Comparison of ENCODE assay signal across 8 cellular contexts in the genomic region with DNA sequence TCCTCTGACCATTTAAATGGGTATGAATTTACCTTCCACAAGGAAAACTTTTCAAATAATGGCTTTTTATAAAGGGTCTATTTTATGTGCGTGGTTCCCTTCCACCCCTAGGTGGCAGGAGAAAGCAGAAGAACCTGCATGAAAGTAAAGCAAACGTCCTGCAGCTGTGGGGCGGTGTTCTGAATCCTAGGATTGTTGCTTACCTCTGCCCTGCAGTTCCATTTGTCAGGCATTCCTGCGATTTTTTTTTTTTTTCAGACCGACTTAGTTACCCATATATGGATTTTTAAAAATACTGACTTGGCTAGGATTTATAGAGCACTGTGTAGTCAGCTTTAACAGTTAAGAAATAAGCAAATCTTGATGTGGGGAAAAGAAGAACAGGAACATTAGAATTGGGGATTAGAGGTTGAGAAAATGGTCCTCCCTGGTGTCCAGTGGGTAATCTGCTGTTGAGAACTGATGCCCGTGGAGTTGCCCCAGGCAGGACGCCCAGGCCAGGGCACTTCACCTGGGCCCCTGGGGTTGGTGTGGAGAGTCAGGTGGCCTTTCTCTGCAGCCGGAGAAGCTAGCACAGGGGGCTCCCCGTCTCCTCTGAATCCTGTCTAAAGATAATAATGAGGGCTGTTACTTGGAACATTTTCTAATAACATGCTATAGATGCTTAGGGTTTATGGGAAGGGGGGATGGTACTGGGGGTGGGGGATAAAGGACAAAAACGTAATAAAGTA. TPM values are rescaled to one million over a fixed set of nuclear protein-coding genes. Genes with fewer than 3 reads are reported as not detected.
A peak's percentile ranks its signal among the peaks of the same experiment; 100 is the strongest.
DNase-seq lines count a peak whose midpoint lies in the region; ATAC-seq and TF ChIP-seq lines count a peak whose summit lies in the region.

No MANE protein-coding gene starts in this region.

- no peak overlapping the region for H3K4me3 Mint-ChIP-seq in endothelial cell (ENCODE audit: unreplicated experiment)
- no peak overlapping the region for H3K4me3 Mint-ChIP-seq in stimulated activated memory B cell treated with anti-CD40 and anti-IgM and Interleukin-4, amounts not matched to agents 10 μg/mL and 1 μg/mL and 100 μg/mL, for 72 hours

- H3K27me3 Mint-ChIP-seq in endothelial cell (ENCODE audit: unreplicated experiment) = peaks cover 3% of the 10 kb centered on the region
- H3K27me3 Mint-ChIP-seq in stimulated activated memory B cell treated with anti-CD40 and anti-IgM and Interleukin-4, amounts not matched to agents 10 μg/mL and 1 μg/mL and 100 μg/mL, for 72 hours = no peaks in the 10 kb centered on the region

- peak; percentile 51 for DNase-seq in COLO829 (ENCODE audit: low spot score)
- peak; percentile 66 to 71 for DNase-seq in NCI-H2081 (lab: John Stamatoyannopoulos, UW)
- peak; percentile 61 for DNase-seq in activated CD4-positive, alpha-beta T cell treated with anti-CD3 and anti-CD28 coated beads for 48 hours
- peak; percentile 55 for DNase-seq in endothelial cell (ENCODE audit: low spot score)
- DNase-seq in mucosa of gallbladder (ENCODE audit: low spot score) = peak; percentile 76

- H3K36me3 Mint-ChIP-seq in endothelial cell (ENCODE audit: low read depth, unreplicated experiment) = peaks cover 19% of the 10 kb centered on the region
- peaks cover 19% of the 10 kb centered on the region for H3K36me3 Mint-ChIP-seq in stimulated activated memory B cell treated with anti-CD40 and anti-IgM and Interleukin-4, amounts not matched to agents 10 μg/mL and 1 μg/mL and 100 μg/mL, for 72 hours

- ATAC-seq in GM21717 (IDR thresholded peaks at IDR 0.05; ENCODE audit: unreplicated experiment) (peak; percentile 53), GM18517 (IDR thresholded peaks at IDR 0.05; ENCODE audit: unreplicated experiment) (no peak)
- ATAC-seq in stimulated activated memory B cell treated with anti-CD40 and anti-IgM and Interleukin-4, amounts not matched to agents 10 μg/mL and 1 μg/mL and 100 μg/mL, for 72 hours = peak; percentile 62

- peaks cover 5% of the 10 kb centered on the region for H3K9me3 Mint-ChIP-seq in endothelial cell (ENCODE audit: unreplicated experiment)
- no peaks in the 10 kb centered on the region for H3K9me3 Mint-ChIP-seq in stimulated activated memory B cell treated with anti-CD40 and anti-IgM and Interleukin-4, amounts not matched to agents 10 μg/mL and 1 μg/mL and 100 μg/mL, for 72 hours

- TF ChIP-seq CTCF in endothelial cell (IDR thresholded peaks at IDR 0.05; ENCODE audit: unreplicated experiment) = peak; percentile 83

- no peak overlapping the region for H3K27ac Mint-ChIP-seq in endothelial cell (ENCODE audit: unreplicated experiment)
- H3K27ac Mint-ChIP-seq in stimulated activated memory B cell treated with anti-CD40 and anti-IgM and Interleukin-4, amounts not matched to agents 10 μg/mL and 1 μg/mL and 100 μg/mL, for 72 hours = no peak overlapping the region

- H3K4me1 Mint-ChIP-seq in endothelial cell (ENCODE audit: unreplicated experiment) = peaks cover 38% of the 10 kb centered on the region
- H3K4me1 Mint-ChIP-seq in stimulated activated memory B cell treated with anti-CD40 and anti-IgM and Interleukin-4, amounts not matched to agents 10 μg/mL and 1 μg/mL and 100 μg/mL, for 72 hours = peaks cover 50% of the 10 kb centered on the region

RNA-seq across cellular contexts. Expression of gene LTC4S, which starts 30.4 kb away (rescaled TPM):
- 1.0 TPM for total RNA-seq in endothelial cell (ENCODE audit: unreplicated experiment)
- total RNA-seq in mucosa of gallbladder = 26.0 TPM

RNA-seq across cellular contexts. Expression of gene MAML1, which starts 30.8 kb away (rescaled TPM):
- total RNA-seq in endothelial cell (ENCODE audit: unreplicated experiment) (30.0 TPM), mucosa of gallbladder (36.6 TPM)

RNA-seq across cellular contexts. Expression of gene MGAT4B, which starts 43.3 kb away (rescaled TPM):
- total RNA-seq in endothelial cell (ENCODE audit: unreplicated experiment) (163 TPM), mucosa of gallbladder (272 TPM)

RNA-seq across cellular contexts. Expression of gene SQSTM1, which starts 57.3 kb away (rescaled TPM):
- total RNA-seq in endothelial cell (ENCODE audit: unreplicated experiment) (82.2 TPM), mucosa of gallbladder (711 TPM)

Comparison
In these comparisons a context has a peak if more than half of its experiments do, and no peak if none do; other contexts are left out.
1. RNA of gene LTC4S, which starts 30.4 kb away (total RNA-seq): 26.0 TPM in mucosa of gallbladder (single experiment); 1.0 TPM in endothelial cell (single experiment); every median in the first group is over 10 times any median in the second.
2. Peak in every context shown above with its lines, with median percentiles within 50 percentile points of each other: DNase-seq.